ENCODE assay signal across 8 cellular contexts in genomic region chr20:44187054-44187762, GRCh38. TPM values are rescaled to one million over a fixed set of nuclear protein-coding genes. Genes with fewer than 3 reads are reported as not detected.
DNase-seq lines count a peak whose midpoint lies in the region; TF ChIP-seq lines count a peak whose summit lies in the region.

JPH2 (minus strand) TSS chr20:44187188; CDS start chr20:44186705, 483 bp downstream.

- no peaks in the 10 kb centered on the region for H3K36me3 ChIP-seq in HUES6 (ENCODE audit: control insufficient read depth, insufficient read depth, low read length)
- H3K36me3 ChIP-seq in ascending aorta = no peaks in the 10 kb centered on the region
- H3K36me3 ChIP-seq in iPS-15b (ENCODE audit: control insufficient read depth, insufficient read depth, low read length) = no peaks in the 10 kb centered on the region
- peaks cover 6 to 10% (median 6%) of the 10 kb centered on the region in 3 donors for H3K36me3 ChIP-seq in skeletal muscle tissue (ENCODE audit: control insufficient read depth in 3 of 3, insufficient read depth in 3 of 3, low read length in 3 of 3)

- TF ChIP-seq CTCF in ascending aorta (IDR thresholded peaks at IDR 0.05) = no peak

- no peaks in the 10 kb centered on the region for H3K9me3 ChIP-seq in HUES6 (ENCODE audit: control insufficient read depth, insufficient read depth, low read depth, low read length)
- H3K9me3 ChIP-seq in ascending aorta = no peaks in the 10 kb centered on the region
- no peaks in the 10 kb centered on the region for H3K9me3 ChIP-seq in iPS-15b (ENCODE audit: control insufficient read depth, insufficient read depth, low read length)
- H3K9me3 ChIP-seq in skeletal muscle tissue (ENCODE audit: control insufficient read depth in 3 of 3, low read length in 3 of 3) = no peaks in the 10 kb centered on the region

- H3K9ac ChIP-seq in HUES6 (ENCODE audit: low read length) (peak within 1 kb of the TSS; percentile 79), iPS-15b (ENCODE audit: low read depth, low read length) (peak within 1 kb of the TSS; percentile 38), skeletal muscle tissue (ENCODE audit: low read depth in 1 of 3, low read length in 3 of 3) (peak within 1 kb of the TSS; percentile 94 to 99 (median 96))

- intact Hi-C loops in ascending aorta (cut with DNase I) = loop anchor here (1.0 to 10.0 kb wide), 5 partner anchors 24 to 508 kb away; partner anchors contain the start of gene OSER1

- H3K27ac ChIP-seq in HUES6 (ENCODE audit: low read depth, low read length) (peak within 1 kb of the TSS; percentile 63; the same call in 1 of the 2 replicates), ascending aorta (peak within 1 kb of the TSS; percentile 89 to 95), skeletal muscle tissue (ENCODE audit: low read depth, low read length) (peak within 1 kb of the TSS; percentile 98)

- H3K4me3 ChIP-seq in HUES6 (ENCODE audit: low read depth, low read length) (peak within 1 kb of the TSS; percentile 57), ascending aorta (peak within 1 kb of the TSS; percentile 61 to 82), iPS-15b (ENCODE audit: low read depth, low read length) (peak within 1 kb of the TSS; percentile 62), skeletal muscle tissue (ENCODE audit: low read length in 3 of 3) (peak within 1 kb of the TSS; percentile 76 to 92 (median 90))

- no peaks in the 10 kb centered on the region for H3K27me3 ChIP-seq in HUES6 (ENCODE audit: control insufficient read depth, insufficient read depth, low read length)
- no peaks in the 10 kb centered on the region for H3K27me3 ChIP-seq in ascending aorta
- H3K27me3 ChIP-seq in iPS-15b (ENCODE audit: control insufficient read depth, insufficient read depth, low read length) = no peaks in the 10 kb centered on the region
- no peaks in the 10 kb centered on the region for H3K27me3 ChIP-seq in skeletal muscle tissue (ENCODE audit: control insufficient read depth in 3 of 3, insufficient read depth in 3 of 3, low read length in 3 of 3)

- peak; percentile 60 to 90 for DNase-seq in ascending aorta (ENCODE audit: low spot score in 2 of 2)
- DNase-seq in NCI-H774 (lab: John Stamatoyannopoulos, UW) = no peak
- DNase-seq in NCI-H524 treated with DMSO at 0.1 percent for 48 hours (lab: John Stamatoyannopoulos, UW) = no peak
- DNase-seq in stimulated activated CD8-positive, alpha-beta memory T cell treated with anti-CD3 and anti-CD28 coated beads, Interleukin-4, amount 100 ng/mL, for 48 hours = no peak
- DNase-seq in globus pallidus (ENCODE audit: low spot score) = no peak

- peaks cover 23% of the 10 kb centered on the region for H3K4me1 ChIP-seq in HUES6 (ENCODE audit: control insufficient read depth, insufficient read depth, low read length)
- peaks cover 11 to 14% of the 10 kb centered on the region in 2 donors for H3K4me1 ChIP-seq in ascending aorta
- no peaks in the 10 kb centered on the region for H3K4me1 ChIP-seq in iPS-15b (ENCODE audit: control insufficient read depth, insufficient read depth, low read length)
- peaks cover 39 to 51% (median 43%) of the 10 kb centered on the region in 3 donors for H3K4me1 ChIP-seq in skeletal muscle tissue (ENCODE audit: control insufficient read depth in 3 of 3, insufficient read depth in 3 of 3, low read length in 3 of 3)

RNA-seq across cellular contexts. Expression of gene JPH2, which starts in this region (rescaled TPM):
- total RNA-seq in ascending aorta (86.7 TPM), skeletal muscle tissue (85.1 TPM)

Comparison
In these comparisons a context has a peak if more than half of its experiments do, and no peak if none do; other contexts are left out.
1. H3K9ac ChIP-seq: peak in every context shown above with its lines; median percentile 96 in skeletal muscle tissue; 79 in HUES6; 38 in iPS-15b.
2. DNase-seq: peak in ascending aorta (2 of 2); none in NCI-H774 (single experiment), NCI-H524 treated with DMSO at 0.1 percent for 48 hours (single experiment), stimulated activated CD8-positive, alpha-beta memory T cell treated with anti-CD3 and anti-CD28 coated beads, Interleukin-4, amount 100 ng/mL, for 48 hours (single experiment) and globus pallidus (single experiment).
3. Peak in every context shown above with its lines, with median percentiles within 50 percentile points of each other: H3K27ac ChIP-seq and H3K4me3 ChIP-seq.